8 cellular contexts compared by ENCODE assay signal in the genomic region with DNA sequence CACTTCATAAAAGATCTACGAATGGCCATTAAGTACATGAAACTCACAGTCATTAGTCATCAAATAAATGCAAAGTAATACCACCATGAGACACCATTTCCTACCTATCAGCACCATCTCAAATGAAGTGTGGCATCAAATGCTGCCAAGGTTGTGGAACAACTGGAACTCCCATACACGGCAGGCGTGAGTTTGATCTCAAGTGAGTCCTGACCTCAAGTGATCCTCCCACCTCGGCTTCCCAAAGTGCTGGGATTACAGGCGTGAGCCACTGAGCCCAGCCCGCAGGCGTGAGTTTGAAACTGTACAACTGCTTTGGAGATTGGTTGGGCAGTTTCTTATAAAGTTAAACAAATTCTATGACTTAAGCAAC. TPM values are rescaled to one million over a fixed set of nuclear protein-coding genes. Genes with fewer than 3 reads are reported as not detected.
A peak's percentile ranks its signal among the peaks of the same experiment; 100 is the strongest.
DNase-seq lines count a peak whose midpoint lies in the region; ATAC-seq and TF ChIP-seq lines count a peak whose summit lies in the region.

No MANE protein-coding gene starts in this region.

- no peaks in the 10 kb centered on the region for H3K9me3 ChIP-seq in tibial nerve

- TF ChIP-seq CTCF in GM12865 (IDR thresholded peaks at IDR 0.05; ENCODE audit: insufficient read depth, low read depth, low read length, missing control alignments) (no peak), tibial nerve (IDR thresholded peaks at IDR 0.05) (no peak)

- H3K27me3 ChIP-seq in tibial nerve = no peaks in the 10 kb centered on the region

- peaks cover 0 to 11% (median 0%) of the 10 kb centered on the region in 4 donors for H3K4me1 ChIP-seq in tibial nerve

- TF ChIP-seq POLR2A in tibial nerve (IDR thresholded peaks at IDR 0.05) = no peak

- H3K4me3 ChIP-seq in GM12865 (ENCODE audit: low read depth, low read length) (peak overlapping the region; percentile 55), tibial nerve (peak overlapping the region; percentile 36 to 60 (median 54))

- no peak for DNase-seq in GM12865 (ENCODE audit: low read depth)
- DNase-seq in T-helper 1 cell = peak in 3 of 5 donors; percentile 12 to 17 (median 16)
- DNase-seq in dedifferentiated amniotic fluid mesenchymal stem cell (ENCODE audit: extremely low spot score) = peak; percentile 17
- DNase-seq in mucosa of gallbladder (ENCODE audit: low spot score) = peak; percentile 12
- peak in 1 of 2 donors; percentile 8 for DNase-seq in tibial nerve (ENCODE audit: low spot score in 2 of 2)
- DNase-seq in retina = no peak
- DNase-seq in hippocampal formation (lab: John Stamatoyannopoulos, UW) = no peak

- TF ChIP-seq EP300 in tibial nerve (IDR thresholded peaks at IDR 0.05) = no peak

- H3K27ac ChIP-seq in tibial nerve = peak overlapping the region in 2 of 4 donors; percentile 79 to 92

- no peaks in the 10 kb centered on the region for H3K36me3 ChIP-seq in tibial nerve

- peak; percentile 6 for ATAC-seq in HG02852 (IDR thresholded peaks at IDR 0.05; ENCODE audit: unreplicated experiment)

- 1 to 3% methylated on average over 5 to 7 of the region's 7 CpGs for WGBS in tibial nerve, 2 donors

RNA-seq across cellular contexts. Expression of a gene that starts 28.8 kb away (rescaled TPM):
- 43.7 TPM for total RNA-seq in mucosa of gallbladder
- 10 to 100 TPM; 20.9 to 25.1 (median 23.9) TPM for total RNA-seq in tibial nerve

RNA-seq across cellular contexts. Expression of a gene that starts 31.2 kb away (rescaled TPM):
- total RNA-seq in mucosa of gallbladder (12.1 TPM), tibial nerve (1 to 10 TPM; 1.3 to 9.3 (median 2.0) TPM)

Comparison
In these comparisons a context has a peak if more than half of its experiments do, and no peak if none do; other contexts are left out.
1. DNase-seq: peak in T-helper 1 cell (3 of 5), dedifferentiated amniotic fluid mesenchymal stem cell (single experiment) and mucosa of gallbladder (single experiment); none in GM12865 (single experiment), retina (single experiment) and hippocampal formation (0 of 2).